18 cellular contexts compared by ENCODE assay signal in genomic region chr13:66831317-66831716, GRCh38.
DNase-seq lines count a peak whose midpoint lies in the region; ATAC-seq, FAIRE-seq and TF ChIP-seq lines count a peak whose summit lies in the region.
"Had no signal": no experiment of that assay in that cellular context is flagged by ENCODE, and none has a peak within 500 bp of the region (broad histone marks: within the 10 kb centered on the region; RNA-seq: fewer than 3 reads in every experiment).

No MANE protein-coding gene starts in this region.

- H3K4me1 ChIP-seq in GM23338 (ENCODE audit: insufficient read depth) = no peaks in the 10 kb centered on the region
- H3K4me1 ChIP-seq in pancreas = no peaks in the 10 kb centered on the region

- no peak overlapping the region for H3K4me3 Mint-ChIP-seq in GM23338
- H3K4me3 Mint-ChIP-seq: activated CD4-positive, alpha-beta T cell treated with anti-CD3 and anti-CD28 coated beads for 36 hours; activated naive CD4-positive, alpha-beta T cell treated with anti-CD3 and anti-CD28 coated beads for 36 hours had no signal

- H3K9me2 ChIP-seq in GM23338 (ENCODE audit: insufficient read depth) = no peaks in the 10 kb centered on the region

- no peaks in the 10 kb centered on the region for H3F3A ChIP-seq in GM23338 (replicated peaks; ENCODE audit: low read depth)

- H3K36me3 ChIP-seq in GM23338 (ENCODE audit: insufficient read depth) (no peaks in the 10 kb centered on the region), pancreas (no peaks in the 10 kb centered on the region)
- H3K36me3 ChIP-seq: stomach had no signal

- H3K27me3 ChIP-seq in GM23338 (ENCODE audit: insufficient read depth) (no peaks in the 10 kb centered on the region), pancreas (no peaks in the 10 kb centered on the region)
- H3K27me3 ChIP-seq: hepatocyte, stomach had no signal

- peaks cover 2% of the 10 kb centered on the region; the same call in 1 of the 3 replicates for H3K4me1 Mint-ChIP-seq in GM23338
- H3K4me1 Mint-ChIP-seq: activated CD4-positive, alpha-beta T cell treated with anti-CD3 and anti-CD28 coated beads for 36 hours had no signal

- no peak overlapping the region for H3K27ac Mint-ChIP-seq in GM23338
- H3K27ac Mint-ChIP-seq: activated CD4-positive, alpha-beta T cell treated with anti-CD3 and anti-CD28 coated beads for 36 hours; activated naive CD4-positive, alpha-beta T cell treated with anti-CD3 and anti-CD28 coated beads for 36 hours had no signal

- no peak overlapping the region for H3K27ac ChIP-seq in GM23338 (ENCODE audit: low read depth)
- no peak overlapping the region for H3K27ac ChIP-seq in pancreas
- H3K27ac ChIP-seq: hepatocyte, stomach had no signal

- ATAC-seq in GM18858 (IDR thresholded peaks at IDR 0.05; ENCODE audit: unreplicated experiment) (peak; percentile 50), GM23338 (no peak), pancreas (no peak), HG02571 (IDR thresholded peaks at IDR 0.05; ENCODE audit: unreplicated experiment) (no peak)
- ATAC-seq: activated CD4-positive, alpha-beta T cell treated with anti-CD3 and anti-CD28 coated beads for 36 hours had no signal

- no peaks in the 10 kb centered on the region for H3K9me3 ChIP-seq in pancreas
- H3K9me3 ChIP-seq: stomach had no signal

- FAIRE-seq in pancreas (lab: Jason Lieb, UNC) = no peak

- intact Hi-C loops in pancreas (cut with DNase I) = no loop called here

- no peak for DNase-seq in GM23338 (ENCODE audit: low spot score)
- DNase-seq in NAMALWA (ENCODE audit: low spot score) = peak; percentile 75
- DNase-seq in myocyte (ENCODE audit: low read depth) = peak; percentile 16
- DNase-seq in pancreas = no peak
- no peak for DNase-seq in stimulated activated CD4-positive, alpha-beta T cell treated with anti-CD3 and anti-CD28 coated beads, Interleukin-15, amount 100 ng/mL, for 24 hours
- DNase-seq: activated CD4-positive, alpha-beta T cell treated with anti-CD3 and anti-CD28 coated beads for 36 hours; activated naive CD4-positive, alpha-beta T cell treated with anti-CD3 and anti-CD28 coated beads for 36 hours; C1 segment of cervical spinal cord; dermis blood vessel endothelial cell; kidney glomerular epithelial cell; NCI-H2081 treated with DMSO at 0.1 percent for 48 hours; SHP77 treated with DMSO at 0.1 percent for 48 hours; stomach; T1000 had no signal

- H4K20me1 ChIP-seq in GM23338 (replicated peaks; ENCODE audit: insufficient read depth) = no peaks in the 10 kb centered on the region

- no peaks in the 10 kb centered on the region for H3K27me3 Mint-ChIP-seq in GM23338 (ENCODE audit: insufficient read depth, low read depth, poor library complexity)
- H3K27me3 Mint-ChIP-seq: activated CD4-positive, alpha-beta T cell treated with anti-CD3 and anti-CD28 coated beads for 36 hours had no signal

- H3K36me3 Mint-ChIP-seq in GM23338 (ENCODE audit: low read depth) = no peaks in the 10 kb centered on the region

- no peak overlapping the region for H3K4me3 ChIP-seq in GM23338
- no peak overlapping the region for H3K4me3 ChIP-seq in pancreas
- H3K4me3 ChIP-seq: hepatocyte, smooth muscle cell, stomach had no signal

- 65 to 73% methylated on average over 2 of the region's 2 CpGs for WGBS in pancreas, 2 donors

- H3K79me2 ChIP-seq in GM23338 (replicated peaks; ENCODE audit: insufficient read depth) = no peaks in the 10 kb centered on the region
- H3K79me2 ChIP-seq: hepatocyte had no signal

- H3K9me3 Mint-ChIP-seq in GM23338 = no peaks in the 10 kb centered on the region

- no peak overlapping the region for H3K4me2 ChIP-seq in GM23338
- H3K4me2 ChIP-seq: hepatocyte, smooth muscle cell had no signal

- 0 out of 2 replicates have a peak overlapping the region, but pooled peaks have one; percentile 10 for H2AFZ ChIP-seq in GM23338
- H2AFZ ChIP-seq: hepatocyte had no signal

- TF ChIP-seq CTCF in GM23338 (conservative IDR thresholded peaks at IDR 0.05; ENCODE audit: low read depth in 2 of 2) (no peak), pancreas (IDR thresholded peaks at IDR 0.05) (no peak)

TF ChIP-seq in GM23338, 12 proteins besides CTCF, POLR2A, EP300 and RAD21:
- TF ChIP-seq ZNF331 (CRISPR knock-in tag; IDR thresholded peaks at IDR 0.05; ENCODE audit: low read depth) (no peak), EZH2phosphoT487 (IDR thresholded peaks at IDR 0.05; ENCODE audit: unreplicated experiment) (no peak), CREB1 (CRISPR knock-in tag; IDR thresholded peaks at IDR 0.05; ENCODE audit: low read depth) (no peak), ZNF114 (CRISPR knock-in tag; IDR thresholded peaks at IDR 0.05) (no peak), EZH2 (IDR thresholded peaks at IDR 0.05; ENCODE audit: low read depth, unreplicated experiment) (no peak), STAT1 (IDR thresholded peaks at IDR 0.05; ENCODE audit: unreplicated experiment) (no peak), REST (IDR thresholded peaks at IDR 0.05; ENCODE audit: unreplicated experiment) (no peak)

Comparison
In these comparisons a context has a peak if more than half of its experiments do, and no peak if none do; other contexts are left out.
1. DNase-seq: peak in NAMALWA (single experiment) and myocyte (single experiment); none in GM23338 (single experiment), pancreas (0 of 6) and stimulated activated CD4-positive, alpha-beta T cell treated with anti-CD3 and anti-CD28 coated beads, Interleukin-15, amount 100 ng/mL, for 24 hours (single experiment).